In genomic region chr2:204796581-204796980, GRCh38 we compare ENCODE assay signal across 11 cellular contexts.
DNase-seq lines count a peak whose midpoint lies in the region; ATAC-seq and TF ChIP-seq lines count a peak whose summit lies in the region.
"Had no signal": no experiment of that assay in that cellular context is flagged by ENCODE, and none has a peak within 500 bp of the region (broad histone marks: within the 10 kb centered on the region; RNA-seq: fewer than 3 reads in every experiment).

No MANE protein-coding gene starts in this region.

- DNase-seq in NCI-H1048 (lab: John Stamatoyannopoulos, UW) (no peak), hepatic stellate cell (ENCODE audit: low spot score) (no peak), cerebellar cortex (ENCODE audit: low spot score) (no peak)
- DNase-seq in CD4-positive, alpha-beta T cell, result no peak
- DNase-seq: C1 segment of cervical spinal cord, NCI-H2171 had no signal

- CTCF ChIA-PET in CD4-positive, alpha-beta T cell (lab: Charles Lee), result no interaction called here

- TF ChIP-seq CTCF in CD4-positive, alpha-beta T cell (IDR thresholded peaks at IDR 0.05), result no peak

- H3K4me3 Mint-ChIP-seq in activated T-helper 17 cell treated with anti-CD3 and anti-CD28 coated beads, Interleukin-2, amount 50 U/mL, for 72 hours, result no peak overlapping the region
- no peak overlapping the region for H3K4me3 Mint-ChIP-seq in CD4-positive, alpha-beta T cell

- intact Hi-C loops in CD4-positive, alpha-beta T cell (cut with DNase I, micrococcal nuclease), result no loop called here

- H3K4me1 Mint-ChIP-seq in activated T-helper 17 cell treated with anti-CD3 and anti-CD28 coated beads, Interleukin-2, amount 50 U/mL, for 72 hours, result no peaks in the 10 kb centered on the region
- H3K4me1 Mint-ChIP-seq in CD4-positive, alpha-beta T cell (ENCODE audit: low read depth), result no peaks in the 10 kb centered on the region

- H3K27ac ChIP-seq in CD4-positive, alpha-beta T cell (ENCODE audit: low read depth, low read length), result no peak overlapping the region
- H3K27ac ChIP-seq: SK-N-MC had no signal

- POLR2A ChIA-PET in CD4-positive, alpha-beta T cell (lab: Charles Lee), result no interaction called here

- no peaks in the 10 kb centered on the region for H3K36me3 Mint-ChIP-seq in activated T-helper 17 cell treated with anti-CD3 and anti-CD28 coated beads, Interleukin-2, amount 50 U/mL, for 72 hours (ENCODE audit: low read depth)
- H3K36me3 Mint-ChIP-seq in CD4-positive, alpha-beta T cell (ENCODE audit: low read depth), result no peaks in the 10 kb centered on the region

- H3K27ac Mint-ChIP-seq in activated T-helper 17 cell treated with anti-CD3 and anti-CD28 coated beads, Interleukin-2, amount 50 U/mL, for 72 hours, result no peak overlapping the region
- no peak overlapping the region for H3K27ac Mint-ChIP-seq in CD4-positive, alpha-beta T cell

- ATAC-seq in GM18873 (IDR thresholded peaks at IDR 0.05; ENCODE audit: low FRiP score, unreplicated experiment) (peak; percentile 80), GM21786 (IDR thresholded peaks at IDR 0.05; ENCODE audit: unreplicated experiment) (peak; percentile 80), HG03108 (IDR thresholded peaks at IDR 0.05; ENCODE audit: unreplicated experiment) (peak; percentile 74)
- peak; percentile 40 for ATAC-seq in activated T-helper 17 cell treated with anti-CD3 and anti-CD28 coated beads, Interleukin-2, amount 50 U/mL, for 72 hours (replicated peaks)
- no peak for ATAC-seq in CD4-positive, alpha-beta T cell (ENCODE audit: poor library complexity)

- H3K9me3 Mint-ChIP-seq in activated T-helper 17 cell treated with anti-CD3 and anti-CD28 coated beads, Interleukin-2, amount 50 U/mL, for 72 hours, result peaks cover 6% of the 10 kb centered on the region
- H3K9me3 Mint-ChIP-seq in CD4-positive, alpha-beta T cell, result no peaks in the 10 kb centered on the region

- no peaks in the 10 kb centered on the region for H3K9me3 ChIP-seq in CD4-positive, alpha-beta T cell (ENCODE audit: control insufficient read depth, low read length)

- no peaks in the 10 kb centered on the region for H3K27me3 Mint-ChIP-seq in activated T-helper 17 cell treated with anti-CD3 and anti-CD28 coated beads, Interleukin-2, amount 50 U/mL, for 72 hours
- H3K27me3 Mint-ChIP-seq in CD4-positive, alpha-beta T cell, result no peaks in the 10 kb centered on the region

- no peaks in the 10 kb centered on the region for H3K27me3 ChIP-seq in CD4-positive, alpha-beta T cell (ENCODE audit: control insufficient read depth, insufficient read depth, low read length)
